ENCODE assay signal across 8 cellular contexts in genomic region chr1:66332524-66332853, GRCh38.
DNase-seq lines count a peak whose midpoint lies in the region; ATAC-seq and TF ChIP-seq lines count a peak whose summit lies in the region.

No MANE protein-coding gene starts in this region.

- H3K23ac ChIP-seq in H9 (ENCODE audit: insufficient read length, low read depth, low read length), result no peak overlapping the region

- no peak overlapping the region for H2BK12ac ChIP-seq in H9 (ENCODE audit: insufficient read length, low read depth, low read length)

- no peak overlapping the region for H3T11ph ChIP-seq in H9 (ENCODE audit: low read length)

- H3K27me3 ChIP-seq in H9 (ENCODE audit: insufficient read depth, low read length) (no peaks in the 10 kb centered on the region), iPS-20b (ENCODE audit: insufficient read depth, low read length) (no peaks in the 10 kb centered on the region)

- 0 out of 2 replicates have a peak overlapping the region, but pooled peaks have one; percentile 1 for H3K14ac ChIP-seq in H9 (ENCODE audit: insufficient read depth, low read length)

- WGBS in H9 (ENCODE audit: extremely low coverage, insufficient read length, low lambda C conversion rate), result no CpG with 5 or more reads among the region's 3 CpGs

- DNase-seq in H9, result no peak
- DNase-seq in activated naive CD8-positive, alpha-beta T cell treated with anti-CD3 and anti-CD28 coated beads, Interleukin-2, amount 10 ng/mL, durations not matched to agents 7 days and 5 days, result no peak
- DNase-seq in EL, result no peak
- DNase-seq in DMS53 treated with DMSO at 0.1 percent for 48 hours (lab: John Stamatoyannopoulos, UW; ENCODE audit: unreplicated experiment), result no peak
- no peak for DNase-seq in COR-L47 (lab: John Stamatoyannopoulos, UW)

- H2AK5ac ChIP-seq in H9 (ENCODE audit: insufficient read length, low read length), result no peak overlapping the region

- H4K91ac ChIP-seq in H9 (ENCODE audit: insufficient read length, low read depth, low read length), result no peak overlapping the region

- H3K4me1 ChIP-seq in H9 (ENCODE audit: insufficient read depth, low read length), result peaks cover 11% of the 10 kb centered on the region; the same call in 1 of the 2 replicates
- peaks cover 39% of the 10 kb centered on the region for H3K4me1 ChIP-seq in iPS-20b (ENCODE audit: insufficient read depth, low read length)

- H3K27me3 Mint-ChIP-seq in H9 (ENCODE audit: low read depth), result no peaks in the 10 kb centered on the region
- no peaks in the 10 kb centered on the region for H3K27me3 Mint-ChIP-seq in activated naive CD8-positive, alpha-beta T cell treated with anti-CD3 and anti-CD28 coated beads, Interleukin-2, amount 10 ng/mL, durations not matched to agents 7 days and 5 days
- H3K27me3 Mint-ChIP-seq in stimulated activated naive CD8-positive, alpha-beta T cell treated with anti-CD3 and anti-CD28 coated beads, Interleukin-15, Interleukin-2, amounts not matched to agents 100 ng/mL and 50 ng/mL, for 24 hours, result no peaks in the 10 kb centered on the region

- no peak overlapping the region for H2BK120ac ChIP-seq in H9 (ENCODE audit: low read depth, low read length, poor library complexity, severe bottlenecking)

- peaks cover 54 to 61% of the 10 kb centered on the region in 2 experiments for H3K4me1 Mint-ChIP-seq in H9
- peaks cover 53% of the 10 kb centered on the region for H3K4me1 Mint-ChIP-seq in activated naive CD8-positive, alpha-beta T cell treated with anti-CD3 and anti-CD28 coated beads, Interleukin-2, amount 10 ng/mL, durations not matched to agents 7 days and 5 days
- peaks cover 71% of the 10 kb centered on the region for H3K4me1 Mint-ChIP-seq in stimulated activated naive CD8-positive, alpha-beta T cell treated with anti-CD3 and anti-CD28 coated beads, Interleukin-15, Interleukin-2, amounts not matched to agents 100 ng/mL and 50 ng/mL, for 24 hours (ENCODE audit: low read depth)

- H3K56ac ChIP-seq in H9 (ENCODE audit: insufficient read length, low read depth, low read length), result no peak overlapping the region

- peak overlapping the region; percentile 69 for H3K9ac ChIP-seq in H9 (ENCODE audit: extremely low read depth, insufficient read length, low read length)
- peak overlapping the region; percentile 74; the same call in 1 of the 2 replicates for H3K9ac ChIP-seq in iPS-20b (ENCODE audit: low read depth, low read length)

- peak overlapping the region; percentile 77 for H3K4me3 ChIP-seq in iPS-20b (ENCODE audit: low read length)

- peak overlapping the region; percentile 75 for H3K4me2 ChIP-seq in H9 (ENCODE audit: insufficient read depth, insufficient read length, low read length)

- POLR2A ChIA-PET in activated naive CD8-positive, alpha-beta T cell treated with anti-CD3 and anti-CD28 coated beads, Interleukin-2, amount 10 ng/mL, durations not matched to agents 7 days and 5 days (lab: Charles Lee), result interaction anchor here (0.9 to 4.3 kb wide), 13 partner anchors 10 to 114 kb away, joined by 3 to 33 read pairs (median 6); no protein-coding TSS in a partner anchor

- no peaks in the 10 kb centered on the region for H3K9me3 Mint-ChIP-seq in H9
- no peaks in the 10 kb centered on the region for H3K9me3 Mint-ChIP-seq in activated naive CD8-positive, alpha-beta T cell treated with anti-CD3 and anti-CD28 coated beads, Interleukin-2, amount 10 ng/mL, durations not matched to agents 7 days and 5 days
- H3K9me3 Mint-ChIP-seq in stimulated activated naive CD8-positive, alpha-beta T cell treated with anti-CD3 and anti-CD28 coated beads, Interleukin-15, Interleukin-2, amounts not matched to agents 100 ng/mL and 50 ng/mL, for 24 hours, result no peaks in the 10 kb centered on the region

- peaks cover 0 to 2% (median 2%) of the 10 kb centered on the region in 3 experiments; a peak in 2 of 7 replicates for H3K36me3 Mint-ChIP-seq in H9 (ENCODE audit: insufficient read depth in 1 of 3, low read depth in 3 of 3)
- peaks cover 28% of the 10 kb centered on the region for H3K36me3 Mint-ChIP-seq in activated naive CD8-positive, alpha-beta T cell treated with anti-CD3 and anti-CD28 coated beads, Interleukin-2, amount 10 ng/mL, durations not matched to agents 7 days and 5 days
- H3K36me3 Mint-ChIP-seq in stimulated activated naive CD8-positive, alpha-beta T cell treated with anti-CD3 and anti-CD28 coated beads, Interleukin-15, Interleukin-2, amounts not matched to agents 100 ng/mL and 50 ng/mL, for 24 hours (ENCODE audit: low read depth), result peaks cover 21% of the 10 kb centered on the region

- peak overlapping the region in 1 of 3 experiments; percentile 89; a peak in 2 of 7 replicates for H3K27ac Mint-ChIP-seq in H9
- H3K27ac Mint-ChIP-seq in activated naive CD8-positive, alpha-beta T cell treated with anti-CD3 and anti-CD28 coated beads, Interleukin-2, amount 10 ng/mL, durations not matched to agents 7 days and 5 days, result peak overlapping the region; percentile 96
- H3K27ac Mint-ChIP-seq in stimulated activated naive CD8-positive, alpha-beta T cell treated with anti-CD3 and anti-CD28 coated beads, Interleukin-15, Interleukin-2, amounts not matched to agents 100 ng/mL and 50 ng/mL, for 24 hours, result peak overlapping the region; percentile 96

- H3K79me2 ChIP-seq in H9 (ENCODE audit: insufficient read depth, low read length), result peaks cover 12% of the 10 kb centered on the region; the same call in 1 of the 2 replicates

- H2BK20ac ChIP-seq in H9 (ENCODE audit: low read depth, low read length, poor library complexity, severe bottlenecking), result no peak overlapping the region

- H2BK15ac ChIP-seq in H9 (ENCODE audit: low read depth, low read length), result no peak overlapping the region

- no peaks in the 10 kb centered on the region for H3K9me3 ChIP-seq in H9 (ENCODE audit: control insufficient read depth, low read depth, low read length)
- no peaks in the 10 kb centered on the region for H3K9me3 ChIP-seq in iPS-20b (ENCODE audit: insufficient read depth, low read depth, low read length)

- TF ChIP-seq CTCF in H9 (conservative IDR thresholded peaks at IDR 0.05), result no peak

- H3K4me3 Mint-ChIP-seq in H9, result peak overlapping the region; percentile 81 to 82
- H3K4me3 Mint-ChIP-seq in activated naive CD8-positive, alpha-beta T cell treated with anti-CD3 and anti-CD28 coated beads, Interleukin-2, amount 10 ng/mL, durations not matched to agents 7 days and 5 days, result peak overlapping the region; percentile 99
- peak overlapping the region; percentile 95 for H3K4me3 Mint-ChIP-seq in stimulated activated naive CD8-positive, alpha-beta T cell treated with anti-CD3 and anti-CD28 coated beads, Interleukin-15, Interleukin-2, amounts not matched to agents 100 ng/mL and 50 ng/mL, for 24 hours

- peaks cover 3% of the 10 kb centered on the region for H3K23me2 ChIP-seq in H9 (ENCODE audit: insufficient read length, low read depth, low read length, poor library complexity, severe bottlenecking)

- H3K27ac ChIP-seq in H9 (ENCODE audit: insufficient read length, low read depth, low read length) (no peak overlapping the region), iPS-20b (ENCODE audit: low read length) (peak overlapping the region; percentile 7)

- H3K36me3 ChIP-seq in iPS-20b (ENCODE audit: insufficient read depth, low read depth, low read length), result no peaks in the 10 kb centered on the region

- H3K18ac ChIP-seq in H9 (ENCODE audit: insufficient read length, low read depth, low read length), result no peak overlapping the region

- H4K20me1 ChIP-seq in H9 (ENCODE audit: control insufficient read depth, insufficient read depth, insufficient read length), result no peaks in the 10 kb centered on the region

- ATAC-seq in activated naive CD8-positive, alpha-beta T cell treated with anti-CD3 and anti-CD28 coated beads, Interleukin-2, amount 10 ng/mL, durations not matched to agents 7 days and 5 days (ENCODE audit: low read depth), result peak; percentile 3
- no peak for ATAC-seq in HG03280 (IDR thresholded peaks at IDR 0.05; ENCODE audit: unreplicated experiment)

- peak overlapping the region; percentile 50 for H2AFZ ChIP-seq in H9 (ENCODE audit: low read length)

- peaks cover 3% of the 10 kb centered on the region for H3K79me1 ChIP-seq in H9 (ENCODE audit: insufficient read depth, low read depth, low read length, poor library complexity, severe bottlenecking)

- no peak overlapping the region for H4K5ac ChIP-seq in H9 (ENCODE audit: insufficient read length, low read depth, low read length)

- no peak overlapping the region for H4K8ac ChIP-seq in H9 (replicated peaks; ENCODE audit: insufficient read length, low read depth, low read length)

- H2BK5ac ChIP-seq in H9 (ENCODE audit: insufficient read length, low read length), result no peak overlapping the region

- H3K4ac ChIP-seq in H9 (ENCODE audit: low read depth, low read length), result no peak overlapping the region
